Comparison of ENCODE assay signal across 14 cellular contexts in the genomic region with DNA sequence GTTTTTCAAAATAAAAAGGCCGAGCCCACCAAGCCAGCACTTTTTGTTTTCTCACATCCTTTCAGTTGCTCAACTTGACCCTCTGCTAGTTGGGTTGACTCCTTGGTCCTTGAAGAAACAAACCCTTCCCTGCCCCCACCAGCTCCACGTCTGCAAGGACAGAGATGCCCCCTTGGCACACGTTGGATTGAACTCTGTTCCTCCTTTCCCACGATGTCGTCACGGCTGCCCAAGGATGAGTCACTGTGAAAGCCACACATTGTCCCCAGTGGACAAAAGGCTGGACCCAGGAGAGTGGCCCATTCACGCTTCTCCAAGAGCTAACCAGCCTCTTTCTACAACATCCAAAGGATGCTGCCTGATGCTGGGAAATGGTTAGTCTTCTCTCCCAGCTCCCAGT. TPM values are rescaled to one million over a fixed set of nuclear protein-coding genes. Genes with fewer than 3 reads are reported as not detected.
DNase-seq lines count a peak whose midpoint lies in the region; ATAC-seq, FAIRE-seq and TF ChIP-seq lines count a peak whose summit lies in the region.
"Had no signal": no experiment of that assay in that cellular context is flagged by ENCODE, and none has a peak within 500 bp of the region (broad histone marks: within the 10 kb centered on the region; RNA-seq: fewer than 3 reads in every experiment).

No MANE protein-coding gene starts in this region.

- peak overlapping the region; percentile 9 for H3K4ac ChIP-seq in H1 (replicated peaks; ENCODE audit: insufficient read length, low read depth, low read length)
- no peak overlapping the region for H3K4ac ChIP-seq in neuronal stem cell (ENCODE audit: low read length)

- no peak overlapping the region for H3K4me3 Mint-ChIP-seq in Calu3 (ENCODE audit: low read depth, unreplicated experiment)
- no peak overlapping the region for H3K4me3 Mint-ChIP-seq in activated T-cell treated with anti-CD3 and anti-CD28 coated beads, Interleukin-2, amount 50 U/mL, for 24 hours

- no peaks in the 10 kb centered on the region for H3K36me3 Mint-ChIP-seq in Calu3 (ENCODE audit: insufficient read depth, unreplicated experiment)
- no peaks in the 10 kb centered on the region for H3K36me3 Mint-ChIP-seq in activated T-cell treated with anti-CD3 and anti-CD28 coated beads, Interleukin-2, amount 50 U/mL, for 24 hours (ENCODE audit: low read depth)
- H3K36me3 Mint-ChIP-seq: activated naive CD4-positive, alpha-beta T cell treated with anti-CD3 and anti-CD28 coated beads, Interleukin-2, amount 50 U/mL, for 24 hours had no signal

- no peak overlapping the region for H2AFZ ChIP-seq in OCI-LY7 (ENCODE audit: low read length)
- no peak overlapping the region for H2AFZ ChIP-seq in H1 (ENCODE audit: low read length)
- H2AFZ ChIP-seq in neuronal stem cell (ENCODE audit: low read length): peak overlapping the region; percentile 53

- H3K27me3 Mint-ChIP-seq in Calu3 (ENCODE audit: unreplicated experiment): no peaks in the 10 kb centered on the region
- peaks cover 4% of the 10 kb centered on the region for H3K27me3 Mint-ChIP-seq in activated T-cell treated with anti-CD3 and anti-CD28 coated beads, Interleukin-2, amount 50 U/mL, for 24 hours

- H3K23ac ChIP-seq in H1 (ENCODE audit: insufficient read length): no peak overlapping the region
- H3K23ac ChIP-seq in neuronal stem cell (ENCODE audit: low read depth, low read length, poor library complexity): no peak overlapping the region

- peak overlapping the region; percentile 95; the same call in 1 of the 2 replicates for H2BK15ac ChIP-seq in H1 (ENCODE audit: low read length)
- H2BK15ac ChIP-seq in neuronal stem cell (ENCODE audit: low read length): no peak overlapping the region

- 0 out of 2 replicates have a peak, but pooled peaks cover 2% of the 10 kb centered on the region for H3K23me2 ChIP-seq in H1 (ENCODE audit: low read depth, low read length)

- H3K79me1 ChIP-seq in H1 (ENCODE audit: low read depth, low read length) (no peaks in the 10 kb centered on the region), neuronal stem cell (ENCODE audit: low read depth, low read length) (no peaks in the 10 kb centered on the region)

- H3K9ac ChIP-seq in H1 (replicated peaks in 1 of 4; ENCODE audit: extremely low read depth in 1 of 4, low read depth in 3 of 4, low read length in 3 of 4): no peak overlapping the region
- no peak overlapping the region for H3K9ac ChIP-seq in neuronal stem cell (ENCODE audit: low read depth, low read length, poor library complexity)

- H3K4me2 ChIP-seq in OCI-LY7 (ENCODE audit: low read length) (peak overlapping the region; percentile 80), H1 (ENCODE audit: insufficient read depth in 1 of 2, low read depth in 2 of 2, low read length in 2 of 2) (peak overlapping the region in 1 of 2 experiments; percentile 69; a peak in 1 of 4 replicates), neuronal stem cell (ENCODE audit: insufficient read depth, low read length, poor library complexity, severe bottlenecking) (no peak overlapping the region)

- WGBS in H1 (ENCODE audit: extremely low coverage in 1 of 2, insufficient coverage in 1 of 2, insufficient read length in 1 of 2, insufficient replicate concordance in 2 of 2, low coverage in 1 of 2, low lambda C conversion rate in 2 of 2, missing lambda C conversion rate in 1 of 2), 2 experiments: 76% methylated on average over 7 of the region's 7 CpGs; no CpG with 5 or more reads in 1 of the 2 experiments
- no CpG with 5 or more reads among the region's 7 CpGs for WGBS in neuronal stem cell (ENCODE audit: extremely low coverage in 2 of 2, insufficient read length in 2 of 2, insufficient replicate concordance in 1 of 2), 2 donors

- no peak overlapping the region for H3K18ac ChIP-seq in H1 (ENCODE audit: extremely low read depth, low read length)
- peak overlapping the region; percentile 58 for H3K18ac ChIP-seq in neuronal stem cell (ENCODE audit: low read length)

- peak overlapping the region; percentile 78; the same call in 1 of the 2 replicates for H2BK5ac ChIP-seq in H1 (ENCODE audit: low read depth, low read length)
- no peak overlapping the region for H2BK5ac ChIP-seq in neuronal stem cell (ENCODE audit: low read length)

- POLR2A ChIA-PET in OCI-LY7 (lab: Charles Lee): interaction anchor here (0.7 to 4.4 kb wide), 12 partner anchors 10 to 577 kb away, joined by 3 to 35 read pairs (median 4); a partner anchor contains a TSS
- POLR2A ChIA-PET in H1 (lab: Charles Lee; ENCODE audit: partially characterized antibody): no interaction called here

- peak overlapping the region; percentile 95 for H3K27ac ChIP-seq in OCI-LY7 (ENCODE audit: low read depth, low read length, poor library complexity, severe bottlenecking)
- H3K27ac ChIP-seq in H1 (ENCODE audit: low read depth, low read length): no peak overlapping the region
- H3K27ac ChIP-seq in neuronal stem cell (replicated peaks; ENCODE audit: low read length): no peak overlapping the region
- H3K27ac ChIP-seq: epithelial cell of prostate had no signal

- no peak for FAIRE-seq in H1 (lab: Jason Lieb, UNC)

- no peaks in the 10 kb centered on the region for H4K20me1 ChIP-seq in OCI-LY7 (ENCODE audit: insufficient read depth, low read length)
- H4K20me1 ChIP-seq in H1 (replicated peaks in 1 of 2; ENCODE audit: control insufficient read depth in 1 of 2, insufficient read depth in 2 of 2, low read length in 2 of 2): no peaks in the 10 kb centered on the region

- no TSS peak for BruUV-seq in Calu3 (replicated peaks; lab: Mats Ljungman, UMichigan)
- BruUV-seq in OCI-LY7 (replicated peaks; lab: Mats Ljungman, UMichigan): no TSS peak

- H2BK12ac ChIP-seq in H1 (ENCODE audit: low read depth, low read length): peak overlapping the region; percentile 94
- peak overlapping the region; percentile 46 for H2BK12ac ChIP-seq in neuronal stem cell (ENCODE audit: low read length)

- no peak overlapping the region for H3K14ac ChIP-seq in H1 (ENCODE audit: insufficient read length)
- no peak overlapping the region for H3K14ac ChIP-seq in neuronal stem cell (ENCODE audit: low read length)

- ATAC-seq in HG02588 (IDR thresholded peaks at IDR 0.05; ENCODE audit: unreplicated experiment): no peak

- H3K4me1 ChIP-seq in OCI-LY7 (ENCODE audit: insufficient read depth, low read length, poor library complexity, severe bottlenecking): peaks cover 85% of the 10 kb centered on the region
- H3K4me1 ChIP-seq in H1 (replicated peaks in 1 of 4; ENCODE audit: control insufficient read depth in 3 of 4, insufficient read depth in 4 of 4, low read length in 3 of 4): peaks cover 10 to 13% (median 11%) of the 10 kb centered on the region in 4 experiments
- H3K4me1 ChIP-seq in neuronal stem cell (ENCODE audit: control insufficient read depth in 2 of 2, insufficient read depth in 1 of 2, low read depth in 1 of 2, low read length in 2 of 2): peaks cover 14 to 15% of the 10 kb centered on the region in 2 donors

- peak overlapping the region; percentile 95; the same call in 1 of the 2 replicates for H2BK20ac ChIP-seq in H1 (ENCODE audit: low read length)

- TF ChIP-seq EP300 in H1 (IDR thresholded peaks at IDR 0.05; ENCODE audit: borderline replicate concordance in 1 of 2, low read depth in 2 of 2, low read length in 2 of 2): no peak

- CTCF ChIA-PET in Calu3 (lab: Charles Lee): no interaction called here
- CTCF ChIA-PET in OCI-LY7 (lab: Charles Lee; ENCODE audit: unreplicated experiment): interaction anchor here (0.8 kb wide), 1 partner anchor 12 kb away, joined by 3 read pairs; no protein-coding TSS in a partner anchor
- CTCF ChIA-PET in H1 (lab: Charles Lee; ENCODE audit: partially characterized antibody): interaction anchor here (1.3 to 7.7 kb wide), 3 partner anchors 10 to 29 kb away, joined by 4 to 62 read pairs (median 8); no protein-coding TSS in a partner anchor

- no peaks in the 10 kb centered on the region for H3K27me3 ChIP-seq in H1 (replicated peaks in 1 of 4; ENCODE audit: control insufficient read depth in 3 of 4, extremely low read depth in 1 of 4, insufficient read depth in 3 of 4, low read length in 3 of 4)
- no peaks in the 10 kb centered on the region for H3K27me3 ChIP-seq in neuronal stem cell (ENCODE audit: control insufficient read depth in 3 of 3, insufficient read depth in 3 of 3, low read depth in 1 of 3, low read length in 3 of 3)

- H3K56ac ChIP-seq in H1 (replicated peaks; ENCODE audit: insufficient read length, low read depth, low read length): no peak overlapping the region

- TF ChIP-seq POLR2A in H1 (IDR thresholded peaks at IDR 0.05; ENCODE audit: control extremely low read depth in 1 of 2, low read depth in 2 of 2, low read length in 2 of 2): no peak

- peaks cover 6% of the 10 kb centered on the region; the same call in 1 of the 2 replicates for H3K9me3 ChIP-seq in OCI-LY7 (ENCODE audit: low read length)
- H3K9me3 ChIP-seq in H1 (ENCODE audit: insufficient read depth in 2 of 2, low read depth in 1 of 2, low read length in 1 of 2): peaks cover 0 to 7% of the 10 kb centered on the region in 2 experiments; a peak in 1 of 4 replicates
- H3K9me3 ChIP-seq in neuronal stem cell (replicated peaks in 1 of 2; ENCODE audit: control insufficient read depth in 2 of 2, insufficient read depth in 1 of 2, low read depth in 1 of 2, low read length in 2 of 2): no peaks in the 10 kb centered on the region

- H2AK5ac ChIP-seq in H1 (ENCODE audit: low read depth, low read length) (no peak overlapping the region; the same call in 1 of the 2 replicates), neuronal stem cell (ENCODE audit: low read depth, low read length) (no peak overlapping the region)

- H4K91ac ChIP-seq in H1 (replicated peaks; ENCODE audit: insufficient read length, low read length): peak overlapping the region; percentile 45
- no peak overlapping the region for H4K91ac ChIP-seq in neuronal stem cell (ENCODE audit: low read depth, low read length, poor library complexity)

- peaks cover 14% of the 10 kb centered on the region for H3K36me3 ChIP-seq in OCI-LY7 (ENCODE audit: insufficient read depth, low read length)
- 0 out of 8 replicates have a peak, but pooled peaks cover 0 to 3% (median 0%) of the 10 kb centered on the region in 4 experiments for H3K36me3 ChIP-seq in H1 (ENCODE audit: control insufficient read depth in 2 of 4, insufficient read depth in 4 of 4, low read length in 3 of 4)
- H3K36me3 ChIP-seq in neuronal stem cell (replicated peaks in 1 of 2; ENCODE audit: control insufficient read depth in 2 of 2, insufficient read depth in 2 of 2, low read length in 2 of 2): no peaks in the 10 kb centered on the region

- H3K4me1 Mint-ChIP-seq in Calu3 (ENCODE audit: low read depth, unreplicated experiment): peaks cover 18% of the 10 kb centered on the region
- H3K4me1 Mint-ChIP-seq in activated T-cell treated with anti-CD3 and anti-CD28 coated beads, Interleukin-2, amount 50 U/mL, for 24 hours (ENCODE audit: low read depth): no peaks in the 10 kb centered on the region
- H3K4me1 Mint-ChIP-seq: activated naive CD4-positive, alpha-beta T cell treated with anti-CD3 and anti-CD28 coated beads, Interleukin-2, amount 50 U/mL, for 24 hours had no signal

- H3K79me2 ChIP-seq in OCI-LY7 (ENCODE audit: insufficient read depth, low read depth, low read length) (peaks cover 11% of the 10 kb centered on the region; the same call in 1 of the 2 replicates), H1 (ENCODE audit: control insufficient read depth in 1 of 2, insufficient read depth in 2 of 2, low read length in 2 of 2) (no peaks in the 10 kb centered on the region)

- DNase-seq in Calu3: peak; percentile 8
- DNase-seq in OCI-LY7 (ENCODE audit: low spot score): peak; percentile 23
- no peak for DNase-seq in H1 (ENCODE audit: low read depth in 1 of 2, low spot score in 2 of 2)
- DNase-seq in neuronal stem cell (ENCODE audit: low spot score): no peak
- DNase-seq in HPDE6-E6E7 (ENCODE audit: extremely low spot score): no peak
- DNase-seq in NCI-H146 (lab: John Stamatoyannopoulos, UW): no peak
- DNase-seq in activated T-cell treated with anti-CD3 and anti-CD28 coated beads, Interleukin-2, amount 50 U/mL, for 24 hours: no peak
- DNase-seq: activated CD4-positive, alpha-beta T cell treated with anti-CD3 and anti-CD28 coated beads for 48 hours; DMS79 treated with DMSO at 0.1 percent for 48 hours; NCI-H1417 treated with DMSO at 0.1 percent for 48 hours had no signal

- H3K9me3 Mint-ChIP-seq in Calu3 (ENCODE audit: low read depth, unreplicated experiment): no peaks in the 10 kb centered on the region
- H3K9me3 Mint-ChIP-seq in activated T-cell treated with anti-CD3 and anti-CD28 coated beads, Interleukin-2, amount 50 U/mL, for 24 hours: no peaks in the 10 kb centered on the region
- H3K9me3 Mint-ChIP-seq: activated naive CD4-positive, alpha-beta T cell treated with anti-CD3 and anti-CD28 coated beads, Interleukin-2, amount 50 U/mL, for 24 hours had no signal

- H3K4me3 ChIP-seq in OCI-LY7 (ENCODE audit: low read depth, low read length, poor library complexity, severe bottlenecking): peak overlapping the region; percentile 50
- no peak overlapping the region for H3K4me3 ChIP-seq in H1 (ENCODE audit: extremely low read depth in 1 of 4, insufficient read depth in 2 of 4, low read depth in 3 of 4, low read length in 4 of 4)
- no peak overlapping the region for H3K4me3 ChIP-seq in neuronal stem cell (ENCODE audit: low read length in 2 of 2)

- no peak overlapping the region for H4K5ac ChIP-seq in H1 (ENCODE audit: insufficient read length, low read depth, low read length)

- no peaks in the 10 kb centered on the region for H3K9me2 ChIP-seq in OCI-LY7 (ENCODE audit: insufficient read depth, low read length)

- H2BK120ac ChIP-seq in H1 (replicated peaks; ENCODE audit: low read depth, low read length) (no peak overlapping the region), neuronal stem cell (ENCODE audit: low read depth, low read length) (no peak overlapping the region)

- TF ChIP-seq CTCF in Calu3 (IDR thresholded peaks at IDR 0.05; ENCODE audit: unreplicated experiment) (no peak), OCI-LY7 (conservative IDR thresholded peaks at IDR 0.05; ENCODE audit: low read length) (no peak), H1 (IDR thresholded peaks at IDR 0.05; ENCODE audit: control extremely low read depth in 1 of 3, insufficient read depth in 1 of 3, low read depth in 1 of 3, low read length in 3 of 3) (no peak)

- no peak overlapping the region for H3K27ac Mint-ChIP-seq in Calu3 (ENCODE audit: unreplicated experiment)
- H3K27ac Mint-ChIP-seq in activated T-cell treated with anti-CD3 and anti-CD28 coated beads, Interleukin-2, amount 50 U/mL, for 24 hours: no peak overlapping the region
- H3K27ac Mint-ChIP-seq: activated naive CD4-positive, alpha-beta T cell treated with anti-CD3 and anti-CD28 coated beads, Interleukin-2, amount 50 U/mL, for 24 hours had no signal

- no peak for TF ChIP-seq RAD21 in H1 (IDR thresholded peaks at IDR 0.05 in 1 of 2, conservative IDR thresholded peaks at IDR 0.05 in 1 of 2; ENCODE audit: low read depth in 2 of 2, low read length in 2 of 2)

- intact Hi-C loops in Calu3 (cut with micrococcal nuclease; ENCODE audit: unreplicated experiment) (no loop called here), OCI-LY7 (cut with micrococcal nuclease; ENCODE audit: unreplicated experiment) (loop anchor here (10.0 kb wide), 1 partner anchor 207 kb away; a partner anchor contains a TSS)

- no peak overlapping the region for H4K8ac ChIP-seq in H1 (ENCODE audit: extremely low read depth, insufficient read depth, low read length)
- H4K8ac ChIP-seq in neuronal stem cell (ENCODE audit: low read depth, low read length): no peak overlapping the region

RNA-seq across cellular contexts. Expression of a gene that starts 43.0 kb away (rescaled TPM):
- total RNA-seq in Calu3 (2022) (0.47 and 0.64 TPM in 2 replicates), OCI-LY7 (2022) (0.13 and 0.20 TPM in 2 replicates)
- not detected in 2 replicates for total RNA-seq in OCI-LY7 (2014; rRNA removed; shearing (Covaris generic))
- total RNA-seq in H1 (2021; fragmentation: NEBNext Ultra II Directional; extraction: Animal tissue kit (Norgen Biotek cat#: 25700)): 0.19 and 0.34 TPM in 2 replicates
- polyA plus RNA-seq in H1 (2011; rRNA removed): 0.93 and 0.97 TPM in 2 replicates
- 1.2 TPM for polyA plus RNA-seq in H1 (2011; cell fraction: cytosol; rRNA removed)
- polyA plus RNA-seq in H1 (2011; cell fraction: nucleus; rRNA removed): 0.37 TPM
- polyA plus RNA-seq in H1 (2012, experiment 1 of 2): 0.59 to 0.94 TPM (median 0.87 TPM) in 4 replicates
- 0.42 TPM for polyA plus RNA-seq in H1 (2012, experiment 2 of 2)
- 0.83 TPM for polyA plus RNA-seq in H1 (2013, experiment 1 of 2)
- 0.83 TPM for polyA plus RNA-seq in H1 (2013, experiment 2 of 2)
- polyA minus RNA-seq in H1 (2011; rRNA and poly(A)+ RNA removed): 1.3 and 1.6 TPM in 2 replicates
- not detected for polyA minus RNA-seq in H1 (2011; cell fraction: cytosol; rRNA and poly(A)+ RNA removed)
- 0.80 TPM for polyA minus RNA-seq in H1 (2011; cell fraction: nucleus; rRNA and poly(A)+ RNA removed)
- 0.28 TPM for polyA plus RNA-seq in neuronal stem cell (2013, experiment 1 of 2)
- 0.39 TPM for polyA plus RNA-seq in neuronal stem cell (2013, experiment 2 of 2)
- total RNA-seq: skeletal muscle tissue had no signal

Comparison
In these comparisons a context has a peak if more than half of its experiments do, and no peak if none do; other contexts are left out.
1. DNase-seq: peak in Calu3 (single experiment) and OCI-LY7 (single experiment); none in H1 (0 of 2), neuronal stem cell (single experiment), HPDE6-E6E7 (single experiment), NCI-H146 (single experiment) and activated T-cell treated with anti-CD3 and anti-CD28 coated beads, Interleukin-2, amount 50 U/mL, for 24 hours (single experiment).